ENCODE assay signal across 8 cellular contexts in the genomic region with DNA sequence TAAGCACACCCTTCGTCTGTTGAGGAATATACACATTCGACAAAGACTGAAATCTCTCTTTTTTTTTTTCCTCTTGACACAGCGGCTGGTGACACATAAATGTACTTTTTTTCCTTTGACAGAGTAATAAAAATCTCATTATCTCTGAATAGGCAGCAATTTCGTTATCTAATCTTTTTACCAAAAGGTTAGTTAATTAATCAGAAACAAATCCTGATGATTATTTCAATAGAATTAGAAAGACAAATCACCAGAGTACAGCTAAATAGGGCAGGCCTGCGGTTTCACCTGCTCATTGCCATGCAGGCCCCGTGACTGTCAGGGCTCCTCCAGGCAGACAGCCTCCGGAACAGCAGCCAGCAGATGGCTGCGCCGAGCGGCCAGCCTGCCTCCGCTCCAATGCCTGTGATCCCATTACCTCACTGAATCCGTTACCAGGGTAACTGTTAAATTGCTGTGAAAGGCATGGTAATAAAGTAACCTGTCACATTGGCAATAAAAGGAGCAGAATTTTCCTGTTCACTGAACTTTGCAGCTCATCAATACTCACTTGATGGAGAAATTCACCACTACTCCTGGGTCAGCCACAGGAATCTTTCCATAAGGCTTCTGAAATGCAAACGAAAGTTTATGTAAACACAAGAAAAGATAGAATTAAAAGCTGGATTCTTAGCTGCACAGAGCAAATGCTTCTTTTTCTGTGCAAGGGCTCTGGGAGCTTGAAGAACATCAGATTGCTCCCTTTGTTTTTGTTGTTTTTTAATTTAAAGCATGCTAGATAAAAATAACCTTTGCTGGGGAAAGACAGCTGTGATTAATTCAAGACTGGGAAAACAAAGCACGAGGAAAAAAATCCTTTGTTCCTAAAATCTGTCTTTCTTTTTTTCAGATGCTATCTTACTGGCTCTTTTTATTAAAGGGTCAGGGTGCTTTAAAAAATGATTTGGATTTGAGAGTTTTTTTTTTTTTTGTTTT.
DNase-seq lines count a peak whose midpoint lies in the region; ATAC-seq and TF ChIP-seq lines count a peak whose summit lies in the region.

No MANE protein-coding gene starts in this region.

- H3K36me3 ChIP-seq in RWPE2 (ENCODE audit: low read depth) (no peaks in the 10 kb centered on the region), esophagus squamous epithelium (no peaks in the 10 kb centered on the region), mucosa of descending colon (ENCODE audit: low read depth) (no peaks in the 10 kb centered on the region), aorta (ENCODE audit: control insufficient read depth in 1 of 2, insufficient read depth in 2 of 2, low read length in 1 of 2) (no peaks in the 10 kb centered on the region)

- TF ChIP-seq CTCF in AG09309 (IDR thresholded peaks at IDR 0.05; ENCODE audit: control insufficient read depth, insufficient read depth, low read depth, low read length, missing control alignments) (peak; percentile 54), RWPE2 (IDR thresholded peaks at IDR 0.05; ENCODE audit: poor library complexity, severe bottlenecking) (peak; percentile 63), esophagus squamous epithelium (IDR thresholded peaks at IDR 0.05) (peak in 5 of 6 experiments; percentile 7 to 51 (median 24)), mucosa of descending colon (IDR thresholded peaks at IDR 0.05) (peak; percentile 35)

- in situ Hi-C loops in KBM-7 (cut with MboI; ENCODE audit: low pct_unique_long_range_greater_than_20kb, low sequenced_read_pairs), result no loop called here

- no peak overlapping the region for H3K4me3 Mint-ChIP-seq in stimulated activated effector memory CD8-positive, alpha-beta T cell treated with anti-CD3 and anti-CD28 coated beads, Interleukin-12 subunit alpha, Interleukin-12 subunit beta, amount 100 ng/mL, for 72 hours

- ATAC-seq in GM21447 (IDR thresholded peaks at IDR 0.05; ENCODE audit: unreplicated experiment) (peak; percentile 39), RWPE2 (ENCODE audit: low read depth) (peak; percentile 36; the same call in 1 of the 3 replicates), mucosa of descending colon (peak; percentile 87), aorta (ENCODE audit: low FRiP score) (peak; percentile 80)
- ATAC-seq in stimulated activated effector memory CD8-positive, alpha-beta T cell treated with anti-CD3 and anti-CD28 coated beads, Interleukin-12 subunit alpha, Interleukin-12 subunit beta, amount 100 ng/mL, for 72 hours, result no peak

- intact Hi-C loops in esophagus squamous epithelium (cut with DNase I) (no loop called here), mucosa of descending colon (cut with DNase I, micrococcal nuclease) (no loop called here), aorta (cut with DNase I) (loop anchor here (5.0 kb wide), 1 partner anchor 69 kb away; no protein-coding TSS in a partner anchor)

- TF ChIP-seq POLR2A in esophagus squamous epithelium (IDR thresholded peaks at IDR 0.05), result no peak

- DNase-seq in AG09309 (ENCODE audit: low read depth) (peak; percentile 33), KBM-7 (peak; percentile 21), RWPE2 (ENCODE audit: low spot score) (peak; percentile 76), esophagus squamous epithelium (lab: John Stamatoyannopoulos, UW) (no peak), mucosa of descending colon (peak; percentile 76 to 83 (median 82)), aorta (peak; percentile 62 to 79)
- DNase-seq in stimulated activated effector memory CD8-positive, alpha-beta T cell treated with anti-CD3 and anti-CD28 coated beads, Interleukin-12 subunit alpha, Interleukin-12 subunit beta, amount 100 ng/mL, for 72 hours (ENCODE audit: low spot score in 2 of 2), result no peak

- H3K27ac ChIP-seq in RWPE2 (ENCODE audit: poor library complexity, severe bottlenecking) (peak overlapping the region; percentile 98), esophagus squamous epithelium (peak overlapping the region; percentile 65 to 83 (median 77)), aorta (ENCODE audit: low read depth in 1 of 2, low read length in 2 of 2) (no peak overlapping the region)

- H3K27me3 ChIP-seq in RWPE2 (ENCODE audit: insufficient read depth, poor library complexity, severe bottlenecking), result no peaks in the 10 kb centered on the region
- no peaks in the 10 kb centered on the region for H3K27me3 ChIP-seq in esophagus squamous epithelium
- no peaks in the 10 kb centered on the region for H3K27me3 ChIP-seq in aorta (ENCODE audit: control insufficient read depth in 1 of 2, insufficient read depth in 2 of 2, low read length in 1 of 2)

- H3K4me3 ChIP-seq in AG09309 (ENCODE audit: control insufficient read depth, low read depth, low read length), result no peak overlapping the region
- H3K4me3 ChIP-seq in RWPE2 (ENCODE audit: severe bottlenecking), result no peak overlapping the region
- H3K4me3 ChIP-seq in esophagus squamous epithelium, result peak overlapping the region in 1 of 4 donors; percentile 12
- no peak overlapping the region for H3K4me3 ChIP-seq in mucosa of descending colon
- H3K4me3 ChIP-seq in aorta (ENCODE audit: low read length in 2 of 2), result no peak overlapping the region

- WGBS in esophagus squamous epithelium, 2 donors, result 23 to 25% methylated on average over 14 of the region's 14 CpGs
- 21 to 27% methylated on average over 14 of the region's 14 CpGs for WGBS in aorta, 2 donors

- H3K4me1 Mint-ChIP-seq in stimulated activated effector memory CD8-positive, alpha-beta T cell treated with anti-CD3 and anti-CD28 coated beads, Interleukin-12 subunit alpha, Interleukin-12 subunit beta, amount 100 ng/mL, for 72 hours, result peaks cover 8% of the 10 kb centered on the region

- no peaks in the 10 kb centered on the region for H3K36me3 Mint-ChIP-seq in stimulated activated effector memory CD8-positive, alpha-beta T cell treated with anti-CD3 and anti-CD28 coated beads, Interleukin-12 subunit alpha, Interleukin-12 subunit beta, amount 100 ng/mL, for 72 hours

- H3K9me3 Mint-ChIP-seq in stimulated activated effector memory CD8-positive, alpha-beta T cell treated with anti-CD3 and anti-CD28 coated beads, Interleukin-12 subunit alpha, Interleukin-12 subunit beta, amount 100 ng/mL, for 72 hours, result peaks cover 4% of the 10 kb centered on the region

- H3K9me3 ChIP-seq in RWPE2 (ENCODE audit: severe bottlenecking), result no peaks in the 10 kb centered on the region
- no peaks in the 10 kb centered on the region for H3K9me3 ChIP-seq in esophagus squamous epithelium
- H3K9me3 ChIP-seq in mucosa of descending colon, result no peaks in the 10 kb centered on the region
- H3K9me3 ChIP-seq in aorta (ENCODE audit: control insufficient read depth, low read length), result no peaks in the 10 kb centered on the region

- peaks cover 52% of the 10 kb centered on the region for H3K4me1 ChIP-seq in RWPE2 (ENCODE audit: insufficient read depth, poor library complexity, severe bottlenecking)
- peaks cover 18 to 55% (median 38%) of the 10 kb centered on the region in 3 donors for H3K4me1 ChIP-seq in esophagus squamous epithelium
- H3K4me1 ChIP-seq in mucosa of descending colon (ENCODE audit: low read depth), result peaks cover 44% of the 10 kb centered on the region
- peaks cover 3 to 17% of the 10 kb centered on the region in 2 donors for H3K4me1 ChIP-seq in aorta (ENCODE audit: control insufficient read depth in 1 of 2, insufficient read depth in 2 of 2, low read length in 2 of 2)

- no peak overlapping the region for H3K27ac Mint-ChIP-seq in stimulated activated effector memory CD8-positive, alpha-beta T cell treated with anti-CD3 and anti-CD28 coated beads, Interleukin-12 subunit alpha, Interleukin-12 subunit beta, amount 100 ng/mL, for 72 hours

Comparison
In these comparisons a context has a peak if more than half of its experiments do, and no peak if none do; other contexts are left out.
1. DNase-seq: peak in AG09309 (single experiment), KBM-7 (single experiment), RWPE2 (single experiment), mucosa of descending colon (3 of 3) and aorta (2 of 2); none in esophagus squamous epithelium (single experiment) and stimulated activated effector memory CD8-positive, alpha-beta T cell treated with anti-CD3 and anti-CD28 coated beads, Interleukin-12 subunit alpha, Interleukin-12 subunit beta, amount 100 ng/mL, for 72 hours (0 of 2).
2. H3K27ac ChIP-seq: peak in RWPE2 (single experiment) and esophagus squamous epithelium (4 of 4); none in aorta (0 of 2).
3. intact Hi-C loops: an anchor here in aorta (5.0 kb wide); none called in esophagus squamous epithelium and mucosa of descending colon.
4. Peak in every context shown above with its lines, with median percentiles within 50 percentile points of each other: CTCF ChIP-seq.